ENCODE assay signal across 9 cellular contexts in genomic region chr10:131337656-131338055, GRCh38. TPM values are rescaled to one million over a fixed set of nuclear protein-coding genes. Genes with fewer than 3 reads are reported as not detected.
"Had no signal": no experiment of that assay in that cellular context is flagged by ENCODE, and none has a peak within 500 bp of the region (broad histone marks: within the 10 kb centered on the region; RNA-seq: fewer than 3 reads in every experiment).

No MANE protein-coding gene starts in this region.

- DNase-seq: IMR-90, KBM-7, KG1 had no signal

- ATAC-seq: HepG2, K562 had no signal

- H3K27ac ChIP-seq: HL-60, KMS-11 had no signal

- H3K4me3 ChIP-seq: K562 had no signal

RNA-seq across cellular contexts. Expression of gene TCERG1L, which starts 26.1 kb away (rescaled TPM):
- total RNA-seq: HepG2, HT-29, HT1080, IMR-90, K562 had no signal
